ENCODE assay signal across 21 cellular contexts in genomic region chr13:26660185-26660584, GRCh38.
DNase-seq lines count a peak whose midpoint lies in the region; TF ChIP-seq lines count a peak whose summit lies in the region.
"Had no signal": no experiment of that assay in that cellular context is flagged by ENCODE, and none has a peak within 500 bp of the region (broad histone marks: within the 10 kb centered on the region; RNA-seq: fewer than 3 reads in every experiment).

No MANE protein-coding gene starts in this region.

- no peak overlapping the region for H2BK120ac ChIP-seq in neuronal stem cell (ENCODE audit: low read depth, low read length)

- peak overlapping the region; percentile 91 for H3K4me2 ChIP-seq in DOHH2 (ENCODE audit: low read length)
- no peak overlapping the region for H3K4me2 ChIP-seq in Loucy (ENCODE audit: low read depth, low read length, poor library complexity, severe bottlenecking)
- no peak overlapping the region for H3K4me2 ChIP-seq in neuronal stem cell (ENCODE audit: insufficient read depth, low read length, poor library complexity, severe bottlenecking)
- H3K4me2 ChIP-seq: KMS-11 had no signal

- no peak overlapping the region for H4K91ac ChIP-seq in neuronal stem cell (ENCODE audit: low read depth, low read length, poor library complexity)

- WGBS in neuronal stem cell (ENCODE audit: extremely low coverage in 2 of 2, insufficient read length in 2 of 2, insufficient replicate concordance in 1 of 2), 2 donors = no CpG with 5 or more reads among the region's 5 CpGs

- peak overlapping the region; percentile 30; the same call in 1 of the 2 replicates for H2AFZ ChIP-seq in Loucy (ENCODE audit: low read length)
- no peak overlapping the region for H2AFZ ChIP-seq in neuronal stem cell (ENCODE audit: low read length)

- H3K14ac ChIP-seq in neuronal stem cell (ENCODE audit: low read length) = peak overlapping the region; percentile 73

- H3K4me3 ChIP-seq in DOHH2 (ENCODE audit: low read length) (peak overlapping the region; percentile 52), Loucy (ENCODE audit: low read length, poor library complexity, severe bottlenecking) (no peak overlapping the region), neuronal stem cell (ENCODE audit: low read length in 2 of 2) (no peak overlapping the region)
- H3K4me3 ChIP-seq: BLaER1 treated with 17β-estradiol and CSF1 and Interleukin-3, amounts not matched to agents 10 nM and 100 nM; GM12878; SJSA1 had no signal

- no peaks in the 10 kb centered on the region for H4K20me1 ChIP-seq in DOHH2 (ENCODE audit: control insufficient read depth, insufficient read depth, low read depth, low read length)
- H4K20me1 ChIP-seq in Loucy (ENCODE audit: insufficient read depth, low read length, poor library complexity, severe bottlenecking) = no peaks in the 10 kb centered on the region
- H4K20me1 ChIP-seq: BLaER1 treated with 17β-estradiol and CSF1 and Interleukin-3, amounts not matched to agents 10 nM and 100 nM had no signal

- peak; percentile 86 for DNase-seq in cerebellum (ENCODE audit: low spot score)
- no peak for DNase-seq in neuronal stem cell (ENCODE audit: low spot score)
- DNase-seq in activated CD8-positive, alpha-beta memory T cell treated with anti-CD3 and anti-CD28 coated beads for 24 hours = no peak
- DNase-seq in GM19240 (ENCODE audit: insufficient read length, low spot score) = no peak
- DNase-seq in SW 1271 (lab: John Stamatoyannopoulos, UW) = no peak
- DNase-seq: CD4-positive, alpha-beta T cell; NCI-H1092; NCI-H1417 treated with DMSO at 0.1 percent for 48 hours; NCI-H1694 treated with DMSO at 0.1 percent for 48 hours; NCI-H2081; NCI-H2227 treated with DMSO at 0.1 percent for 48 hours; NCI-H526 treated with DMSO at 0.1 percent for 48 hours; Right ventricle myocardium superior; RPMI8226 had no signal

- H3K9ac ChIP-seq in Loucy (ENCODE audit: low read depth, low read length, poor library complexity, severe bottlenecking) (no peak overlapping the region), neuronal stem cell (ENCODE audit: low read depth, low read length, poor library complexity) (no peak overlapping the region)
- H3K9ac ChIP-seq: BLaER1 treated with 17β-estradiol and CSF1 and Interleukin-3, amounts not matched to agents 10 nM and 100 nM; KMS-11 had no signal

- H2BK5ac ChIP-seq in neuronal stem cell (ENCODE audit: low read length) = no peak overlapping the region

- H3K9me3 ChIP-seq in DOHH2 (ENCODE audit: control insufficient read depth, insufficient read depth, low read length) (no peaks in the 10 kb centered on the region), Loucy (ENCODE audit: insufficient read depth, low read depth, low read length) (no peaks in the 10 kb centered on the region), neuronal stem cell (replicated peaks in 1 of 2; ENCODE audit: control insufficient read depth in 2 of 2, insufficient read depth in 1 of 2, low read depth in 1 of 2, low read length in 2 of 2) (no peaks in the 10 kb centered on the region)
- H3K9me3 ChIP-seq: BLaER1 treated with 17β-estradiol and CSF1 and Interleukin-3, amounts not matched to agents 10 nM and 100 nM; SJSA1 had no signal

- peak overlapping the region; percentile 91 for H3K27ac ChIP-seq in DOHH2 (ENCODE audit: low read depth, low read length)
- H3K27ac ChIP-seq in neuronal stem cell (replicated peaks; ENCODE audit: low read length) = no peak overlapping the region
- H3K27ac ChIP-seq: BLaER1 treated with 17β-estradiol and CSF1 and Interleukin-3, amounts not matched to agents 10 nM and 100 nM; HL-60; KMS-11; SJSA1 had no signal

- H3K4ac ChIP-seq in neuronal stem cell (ENCODE audit: low read length) = no peak overlapping the region

- H2BK12ac ChIP-seq in neuronal stem cell (ENCODE audit: low read length) = no peak overlapping the region

- H3K79me1 ChIP-seq in neuronal stem cell (ENCODE audit: low read depth, low read length) = peaks cover 4% of the 10 kb centered on the region

- H3K79me2 ChIP-seq in DOHH2 (ENCODE audit: control insufficient read depth, low read length) (peaks cover 3% of the 10 kb centered on the region; the same call in 1 of the 2 replicates), Loucy (ENCODE audit: insufficient read depth, low read length) (no peaks in the 10 kb centered on the region)

- H4K8ac ChIP-seq in neuronal stem cell (ENCODE audit: low read depth, low read length) = no peak overlapping the region

- H3K4me1 ChIP-seq in DOHH2 (ENCODE audit: control insufficient read depth, low read length) (peaks cover 68% of the 10 kb centered on the region), Loucy (ENCODE audit: insufficient read depth, low read length, poor library complexity, severe bottlenecking) (peaks cover 21% of the 10 kb centered on the region), neuronal stem cell (ENCODE audit: control insufficient read depth in 2 of 2, insufficient read depth in 1 of 2, low read depth in 1 of 2, low read length in 2 of 2) (peaks cover 2 to 23% of the 10 kb centered on the region in 2 donors)
- H3K4me1 ChIP-seq: SJSA1 had no signal

- no peaks in the 10 kb centered on the region for H3K36me3 ChIP-seq in DOHH2 (ENCODE audit: control insufficient read depth, low read length)
- no peaks in the 10 kb centered on the region for H3K36me3 ChIP-seq in Loucy (ENCODE audit: insufficient read depth, low read length)
- peaks cover 0 to 2% of the 10 kb centered on the region in 2 donors for H3K36me3 ChIP-seq in neuronal stem cell (replicated peaks in 1 of 2; ENCODE audit: control insufficient read depth in 2 of 2, insufficient read depth in 2 of 2, low read length in 2 of 2)
- H3K36me3 ChIP-seq: BLaER1 treated with 17β-estradiol and CSF1 and Interleukin-3, amounts not matched to agents 10 nM and 100 nM; SJSA1 had no signal

- H3K23ac ChIP-seq in neuronal stem cell (ENCODE audit: low read depth, low read length, poor library complexity) = peak overlapping the region; percentile 45

- H2BK15ac ChIP-seq in neuronal stem cell (ENCODE audit: low read length) = no peak overlapping the region

- peaks cover 21% of the 10 kb centered on the region for H3F3A ChIP-seq in DOHH2 (ENCODE audit: control insufficient read depth, insufficient read depth)
- no peaks in the 10 kb centered on the region for H3F3A ChIP-seq in Loucy (ENCODE audit: low read depth)

- H3K18ac ChIP-seq in neuronal stem cell (ENCODE audit: low read length) = peak overlapping the region; percentile 84

- no peaks in the 10 kb centered on the region for H3K9me2 ChIP-seq in DOHH2 (replicated peaks; ENCODE audit: control insufficient read depth, low read length)
- no peaks in the 10 kb centered on the region for H3K9me2 ChIP-seq in Loucy (replicated peaks; ENCODE audit: low read depth, low read length)

- H3K27me3 ChIP-seq in DOHH2 (ENCODE audit: control insufficient read depth, low read length) (no peaks in the 10 kb centered on the region), Loucy (ENCODE audit: insufficient read depth, low read length, poor library complexity, severe bottlenecking) (no peaks in the 10 kb centered on the region), neuronal stem cell (ENCODE audit: control insufficient read depth in 3 of 3, insufficient read depth in 3 of 3, low read depth in 1 of 3, low read length in 3 of 3) (no peaks in the 10 kb centered on the region)
- H3K27me3 ChIP-seq: BLaER1 treated with 17β-estradiol and CSF1 and Interleukin-3, amounts not matched to agents 10 nM and 100 nM; SJSA1 had no signal

- TF ChIP-seq CTCF in DOHH2 (IDR thresholded peaks at IDR 0.05; ENCODE audit: low read depth, low read length, poor library complexity, severe bottlenecking) = no peak
- TF ChIP-seq CTCF in Loucy (conservative IDR thresholded peaks at IDR 0.05; ENCODE audit: low read length) = no peak

- H2AK5ac ChIP-seq in neuronal stem cell (ENCODE audit: low read depth, low read length) = no peak overlapping the region
